In the genomic region with DNA sequence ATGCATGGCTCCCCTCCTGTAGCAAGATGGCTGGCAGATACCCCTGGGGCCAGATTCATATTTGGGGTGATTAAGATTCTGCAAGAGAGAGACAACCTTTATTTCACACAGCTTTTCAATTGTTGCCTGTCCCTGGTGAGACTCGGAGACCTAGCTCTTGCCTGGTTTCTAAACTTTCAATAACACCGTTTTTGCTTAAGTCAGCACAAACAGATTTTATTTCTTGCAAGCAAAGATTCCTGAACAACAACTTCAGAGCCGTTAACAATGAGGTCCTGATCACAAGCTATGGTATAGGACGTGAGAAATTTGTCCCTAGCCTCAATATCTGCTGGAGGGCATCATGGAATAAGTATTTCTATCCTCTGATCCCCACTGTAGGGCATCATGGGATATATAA, we compare ENCODE assay signal across 22 cellular contexts. TPM values are rescaled to one million over a fixed set of nuclear protein-coding genes. Genes with fewer than 3 reads are reported as not detected.
"Had no signal": no experiment of that assay in that cellular context is flagged by ENCODE, and none has a peak within 500 bp of the region (broad histone marks: within the 10 kb centered on the region; RNA-seq: fewer than 3 reads in every experiment).

No MANE protein-coding gene starts in this region.

- H3K4me3 ChIP-seq: colonic mucosa, esophagus muscularis mucosa, gastroesophageal sphincter, heart left ventricle, hepatocyte, lung, neural progenitor cell, sigmoid colon, thoracic aorta, tibial nerve, upper lobe of right lung, uterus had no signal

- H3K4me1 ChIP-seq: colonic mucosa, foreskin keratinocyte, parathyroid adenoma, upper lobe of right lung had no signal

- DNase-seq: colonic mucosa; effector memory CD4-positive, alpha-beta T cell; foreskin keratinocyte; heart left ventricle; kidney; natural killer cell; sigmoid colon; stimulated activated CD4-positive, alpha-beta T cell treated with anti-CD3 and anti-CD28 coated beads, Interleukin-2, amount 100 ng/mL, for 24 hours; stimulated activated naive B cell treated with anti-CD40 and anti-IgM and Interleukin-4, amounts not matched to agents 10 μg/mL and 1 μg/mL and 100 μg/mL, for 72 hours; upper lobe of right lung; uterus had no signal

- H3K27ac ChIP-seq: colonic mucosa, esophagus muscularis mucosa, foreskin keratinocyte, gastroesophageal sphincter, heart left ventricle, hepatocyte, neural progenitor cell, parathyroid adenoma, sigmoid colon, thoracic aorta, tibial nerve, upper lobe of right lung had no signal

- H3K9me3 ChIP-seq: colonic mucosa, esophagus muscularis mucosa, gastroesophageal sphincter, sigmoid colon, thoracic aorta, upper lobe of right lung, uterus had no signal

- ATAC-seq: foreskin keratinocyte; gastroesophageal sphincter; heart left ventricle; left lobe of liver; natural killer cell; stimulated activated naive B cell treated with anti-CD40 and anti-IgM and Interleukin-4, amounts not matched to agents 10 μg/mL and 1 μg/mL and 100 μg/mL, for 72 hours; upper lobe of right lung had no signal

- H3K79me2 ChIP-seq: hepatocyte, parathyroid adenoma had no signal

- H3K36me3 ChIP-seq: colonic mucosa, neural progenitor cell, sigmoid colon, thoracic aorta, upper lobe of right lung, uterus had no signal

- H2AFZ ChIP-seq: hepatocyte, neural progenitor cell, parathyroid adenoma had no signal

- FAIRE-seq: endothelial cell of umbilical vein, kidney had no signal

- H3K9ac ChIP-seq: neural progenitor cell, parathyroid adenoma had no signal

- H3K27me3 ChIP-seq: colonic mucosa, esophagus muscularis mucosa, gastroesophageal sphincter, hepatocyte, sigmoid colon, uterus had no signal

- H3K4me2 ChIP-seq: hepatocyte, neural progenitor cell had no signal

RNA-seq across cellular contexts. Expression of a gene that starts 30.6 kb away (rescaled TPM):
- total RNA-seq: skeletal muscle tissue had no signal
